In genomic region chr9:113653746-113654604, GRCh38 we compare ENCODE assay signal across 13 cellular contexts.
DNase-seq lines count a peak whose midpoint lies in the region; ATAC-seq and TF ChIP-seq lines count a peak whose summit lies in the region.
"Had no signal": no experiment of that assay in that cellular context is flagged by ENCODE, and none has a peak within 500 bp of the region (broad histone marks: within the 10 kb centered on the region; RNA-seq: fewer than 3 reads in every experiment).

No MANE protein-coding gene starts in this region.

- no peaks in the 10 kb centered on the region for H3K27me3 ChIP-seq in lower lobe of right lung (ENCODE audit: low read depth)

- TF ChIP-seq CTCF in lower lobe of right lung (IDR thresholded peaks at IDR 0.05): no peak

- ATAC-seq in left cardiac atrium: peak in 1 of 2 donors; percentile 5
- ATAC-seq in Right ventricle myocardium superior (ENCODE audit: poor library complexity): no peak
- no peak for ATAC-seq in lower lobe of right lung
- no peak for ATAC-seq in HG03439 (IDR thresholded peaks at IDR 0.05; ENCODE audit: unreplicated experiment)
- no peak for ATAC-seq in GM21360 (IDR thresholded peaks at IDR 0.05; ENCODE audit: unreplicated experiment)
- ATAC-seq: natural killer cell, PC-3 had no signal

- no peaks in the 10 kb centered on the region for H3K9me3 ChIP-seq in lower lobe of right lung

- peak overlapping the region; percentile 60 for H3K27ac ChIP-seq in lower lobe of right lung
- H3K27ac ChIP-seq in skin epidermis: peak overlapping the region in 13 of 21 experiments; percentile 26 to 65 (median 55)

- H3K4me3 ChIP-seq in lower lobe of right lung (no peak overlapping the region), skin epidermis (no peak overlapping the region)

- peak; percentile 55 for DNase-seq in left cardiac atrium
- DNase-seq in Right ventricle myocardium superior: no peak
- no peak for DNase-seq in lower lobe of right lung
- DNase-seq in NOMO-1 treated with dmso at 0.1 percent for 144 hours (lab: John Stamatoyannopoulos, UW; ENCODE audit: unreplicated experiment): no peak
- no peak for DNase-seq in HK-2 (ENCODE audit: unreplicated experiment)
- DNase-seq: activated CD4-positive, alpha-beta T cell treated with anti-CD3 and anti-CD28 coated beads, Interleukin-2, amount 50 U/mL, for 1 hour; natural killer cell; NCI-H69; PC-3; stimulated activated CD4-positive, alpha-beta T cell treated with anti-CD3 and anti-CD28 coated beads, Interleukin-2, amount 100 ng/mL, for 48 hours had no signal

- intact Hi-C loops in left cardiac atrium (cut with DNase I) (loop anchor here (2.0 to 10.0 kb wide), 2 partner anchors 59 to 379 kb away; partner anchors contain the start of genes CDC26 (in 1 of the 2) and PRPF4 (in 1 of the 2)), Right ventricle myocardium superior (cut with DNase I) (no loop called here), lower lobe of right lung (cut with DNase I) (no loop called here)

- peaks cover 36% of the 10 kb centered on the region for H3K4me1 ChIP-seq in lower lobe of right lung

- H3K36me3 ChIP-seq in lower lobe of right lung: no peaks in the 10 kb centered on the region

Comparison
In these comparisons a context has a peak if more than half of its experiments do, and no peak if none do; other contexts are left out.
1. intact Hi-C loops: an anchor here in left cardiac atrium (2.0 to 10.0 kb wide); none called in Right ventricle myocardium superior and lower lobe of right lung.